ENCODE assay signal across 15 cellular contexts in the genomic region with DNA sequence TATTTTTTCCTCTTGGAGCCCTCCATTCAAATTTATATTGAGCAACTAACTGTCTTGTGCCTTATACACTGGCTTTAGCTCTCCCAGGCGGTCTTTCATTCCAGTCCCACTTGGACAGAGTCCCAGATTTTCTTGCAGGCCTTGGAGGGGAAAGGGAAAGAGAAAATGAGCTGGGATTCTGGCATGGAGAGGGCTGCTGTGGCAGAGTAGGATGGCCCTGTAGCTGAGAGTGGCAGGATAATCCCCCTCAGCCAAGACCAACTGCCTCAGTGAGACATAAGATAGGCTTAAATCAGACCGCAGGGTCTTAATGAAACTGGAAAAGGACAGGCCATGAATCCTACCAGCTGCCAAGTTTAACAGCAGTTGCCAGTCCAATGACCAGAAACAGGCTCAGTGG.
DNase-seq lines count a peak whose midpoint lies in the region; ATAC-seq and TF ChIP-seq lines count a peak whose summit lies in the region.
"Had no signal": no experiment of that assay in that cellular context is flagged by ENCODE, and none has a peak within 500 bp of the region (broad histone marks: within the 10 kb centered on the region; RNA-seq: fewer than 3 reads in every experiment).

No MANE protein-coding gene starts in this region.

- intact Hi-C loops in Right ventricle myocardium superior (cut with DNase I) (no loop called here), left ventricle myocardium inferior (cut with micrococcal nuclease) (no loop called here), left lung (cut with DNase I) (no loop called here), aorta (cut with DNase I) (no loop called here)

- TF ChIP-seq POLR2A in suprapubic skin (IDR thresholded peaks at IDR 0.05) = no peak

- H3K4me1 ChIP-seq in left ventricle myocardium inferior = peaks cover 11% of the 10 kb centered on the region
- no peaks in the 10 kb centered on the region for H3K4me1 ChIP-seq in left lung
- H3K4me1 ChIP-seq in aorta (ENCODE audit: control insufficient read depth in 1 of 2, insufficient read depth in 2 of 2, low read length in 2 of 2) = no peaks in the 10 kb centered on the region
- H3K4me1 ChIP-seq in suprapubic skin = no peaks in the 10 kb centered on the region
- H3K4me1 ChIP-seq: SJSA1 had no signal

- H3K27ac ChIP-seq in left ventricle myocardium inferior (replicated peaks) = no peak overlapping the region
- H3K27ac ChIP-seq in left lung = no peak overlapping the region
- H3K27ac ChIP-seq in aorta (ENCODE audit: low read depth in 1 of 2, low read length in 2 of 2) = no peak overlapping the region
- H3K27ac ChIP-seq in suprapubic skin = no peak overlapping the region
- H3K27ac ChIP-seq: SJSA1 had no signal

- H3K27me3 ChIP-seq in left ventricle myocardium inferior (ENCODE audit: low read depth) (peaks cover 9% of the 10 kb centered on the region), left lung (no peaks in the 10 kb centered on the region), aorta (ENCODE audit: control insufficient read depth in 1 of 2, insufficient read depth in 2 of 2, low read length in 1 of 2) (no peaks in the 10 kb centered on the region), suprapubic skin (no peaks in the 10 kb centered on the region)
- H3K27me3 ChIP-seq: SJSA1 had no signal

- H3K9me3 ChIP-seq in left ventricle myocardium inferior (replicated peaks) (no peaks in the 10 kb centered on the region), left lung (no peaks in the 10 kb centered on the region), aorta (ENCODE audit: control insufficient read depth, low read length) (no peaks in the 10 kb centered on the region), suprapubic skin (no peaks in the 10 kb centered on the region)
- H3K9me3 ChIP-seq: SJSA1 had no signal

- TF ChIP-seq EP300 in suprapubic skin (IDR thresholded peaks at IDR 0.05) = no peak

- H3K36me3 ChIP-seq in left ventricle myocardium inferior (no peaks in the 10 kb centered on the region), left lung (no peaks in the 10 kb centered on the region), aorta (ENCODE audit: control insufficient read depth in 1 of 2, insufficient read depth in 2 of 2, low read length in 1 of 2) (no peaks in the 10 kb centered on the region), suprapubic skin (no peaks in the 10 kb centered on the region)
- H3K36me3 ChIP-seq: SJSA1 had no signal

- H3K4me3 ChIP-seq in left ventricle myocardium inferior (no peak overlapping the region), left lung (no peak overlapping the region), aorta (ENCODE audit: low read length in 2 of 2) (no peak overlapping the region), suprapubic skin (no peak overlapping the region)
- H3K4me3 ChIP-seq: SJSA1 had no signal

- ATAC-seq in Right ventricle myocardium superior (ENCODE audit: poor library complexity) = peak; percentile 78
- ATAC-seq in left lung = peak; percentile 43
- ATAC-seq in aorta (ENCODE audit: low FRiP score) = peak; percentile 50
- no peak for ATAC-seq in HG02885 (IDR thresholded peaks at IDR 0.05; ENCODE audit: poor library complexity, unreplicated experiment)

- DNase-seq in Right ventricle myocardium superior (peak; percentile 34), left ventricle myocardium inferior (no peak), cerebellar cortex (ENCODE audit: low spot score) (peak; percentile 82), left lung (no peak), aorta (no peak), SHP77 treated with DMSO at 0.1 percent for 48 hours (lab: John Stamatoyannopoulos, UW) (no peak), suprapubic skin (ENCODE audit: low spot score in 2 of 2) (no peak)
- DNase-seq: activated naive CD4-positive, alpha-beta T cell treated with anti-CD3 and anti-CD28 coated beads, Interleukin-2, amount 50 U/mL, for 16 hours; DMS153; foreskin melanocyte; NCI-H1048; NK-92 treated with Interleukin-12 subunit alpha and Interleukin-12 subunit beta, amount 100 ng/mL, for 24 hours; stimulated activated CD4-positive, alpha-beta T cell treated with anti-CD3 and anti-CD28 coated beads, Interleukin-15, amount 100 ng/mL, for 24 hours had no signal

- 20% methylated on average over 2 of the region's 2 CpGs for WGBS in aorta, 2 donors
- WGBS in suprapubic skin = 49% methylated on average over 2 of the region's 2 CpGs

- TF ChIP-seq CTCF in left ventricle myocardium inferior (IDR thresholded peaks at IDR 0.05; ENCODE audit: borderline replicate concordance) (no peak), left lung (IDR thresholded peaks at IDR 0.05) (no peak), suprapubic skin (IDR thresholded peaks at IDR 0.05) (no peak)

Comparison
In these comparisons a context has a peak if more than half of its experiments do, and no peak if none do; other contexts are left out.
1. DNase-seq: peak in Right ventricle myocardium superior (single experiment) and cerebellar cortex (single experiment); none in left ventricle myocardium inferior (single experiment), left lung (0 of 2), aorta (0 of 2), SHP77 treated with DMSO at 0.1 percent for 48 hours (single experiment) and suprapubic skin (0 of 2).